In the genomic region with DNA sequence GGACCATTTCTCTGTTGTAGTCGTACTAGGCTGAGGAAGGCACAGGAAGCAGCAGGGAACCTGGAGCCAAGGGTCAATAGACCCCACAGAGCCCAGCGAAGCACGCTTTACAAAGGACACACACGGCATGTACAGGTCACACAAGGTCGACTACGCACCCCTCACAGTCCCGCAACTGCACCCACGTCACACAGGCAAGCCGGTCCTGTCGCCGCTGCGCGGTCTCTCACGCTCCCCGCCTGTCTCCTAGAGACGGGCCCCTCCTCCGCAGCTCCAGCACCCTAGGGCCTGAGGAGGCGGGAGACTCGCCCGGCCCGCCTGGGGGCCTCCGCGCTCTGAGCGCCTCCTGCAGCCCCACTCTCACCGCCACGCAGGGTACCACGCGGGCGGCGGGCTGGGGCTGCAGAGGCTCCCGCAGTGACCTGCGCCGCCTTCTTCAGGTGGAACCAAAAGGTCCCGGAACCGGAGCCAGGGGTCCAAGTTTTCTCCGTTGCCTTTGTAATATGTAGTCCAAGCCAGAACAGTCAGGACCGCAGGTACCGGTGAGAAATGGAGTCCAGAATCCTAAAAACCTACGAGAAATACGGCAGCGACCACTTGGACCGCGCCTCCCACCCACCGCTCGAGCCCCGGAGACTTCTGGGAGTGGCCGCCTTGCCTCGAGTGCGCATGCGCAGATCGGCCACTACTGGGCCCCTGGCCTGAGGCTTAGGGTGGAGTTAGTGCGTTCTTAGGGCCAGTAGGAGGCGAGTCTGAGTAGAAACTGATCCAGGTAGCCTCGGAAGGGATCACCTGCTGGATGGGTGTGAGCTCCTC, we compare ENCODE assay signal across 8 cellular contexts. TPM values are rescaled to one million over a fixed set of nuclear protein-coding genes. Genes with fewer than 3 reads are reported as not detected.
DNase-seq lines count a peak whose midpoint lies in the region; ATAC-seq and TF ChIP-seq lines count a peak whose summit lies in the region.

Gene ZNF607 (minus strand): TSS at position 651 of the 816 bp plus-strand sequence. CDS start 8,143 bp downstream, outside the sequence.

- TF ChIP-seq CTCF in OCI-LY1 (IDR thresholded peaks at IDR 0.05; ENCODE audit: low read length) = peak; percentile 78
- TF ChIP-seq CTCF in esophagus muscularis mucosa (IDR thresholded peaks at IDR 0.05) = peak; percentile 58 to 72 (median 70)

- peak within 1 kb of the TSS; percentile 48 to 94 for H3K4me3 ChIP-seq in CD4-positive, alpha-beta memory T cell (ENCODE audit: low read length in 2 of 2)
- H3K4me3 ChIP-seq in OCI-LY1 (ENCODE audit: low read depth, low read length, poor library complexity, severe bottlenecking) (peak within 1 kb of the TSS; percentile 71), esophagus muscularis mucosa (peak within 1 kb of the TSS; percentile 69 to 99 (median 82)), muscle layer of duodenum (ENCODE audit: low read depth in 1 of 2, low read length in 2 of 2) (peak within 1 kb of the TSS; percentile 79 to 99)

- no peaks in the 10 kb centered on the region for H3K27me3 Mint-ChIP-seq in CD4-positive, alpha-beta memory T cell
- H3K27me3 Mint-ChIP-seq in activated T-cell treated with anti-CD3 and anti-CD28 coated beads, Interleukin-2, amount 50 U/mL, for 24 hours = no peaks in the 10 kb centered on the region

- no peaks in the 10 kb centered on the region for H3F3A ChIP-seq in OCI-LY1 (ENCODE audit: insufficient read depth, low read length)

- intact Hi-C loops in CD4-positive, alpha-beta memory T cell (cut with micrococcal nuclease) = loop anchor here (1.0 kb wide), 1 partner anchor 64 kb away; the partner anchor contains the start of gene ZFP30
- intact Hi-C loops in esophagus muscularis mucosa (cut with DNase I) = no loop called here

- H3K4me1 Mint-ChIP-seq in CD4-positive, alpha-beta memory T cell = peaks cover 7 to 19% (median 12%) of the 10 kb centered on the region in 4 donors
- H3K4me1 Mint-ChIP-seq in activated T-cell treated with anti-CD3 and anti-CD28 coated beads, Interleukin-2, amount 50 U/mL, for 24 hours (ENCODE audit: low read depth) = peaks cover 21% of the 10 kb centered on the region

- 0% methylated on average over 28 of the region's 54 CpGs for WGBS in esophagus muscularis mucosa

- H3K9me3 Mint-ChIP-seq in CD4-positive, alpha-beta memory T cell = peaks cover 0 to 20% (median 5%) of the 10 kb centered on the region in 8 donors
- H3K9me3 Mint-ChIP-seq in activated T-cell treated with anti-CD3 and anti-CD28 coated beads, Interleukin-2, amount 50 U/mL, for 24 hours = peaks cover 20% of the 10 kb centered on the region

- peaks cover 8 to 20% of the 10 kb centered on the region in 2 donors for H3K36me3 Mint-ChIP-seq in CD4-positive, alpha-beta memory T cell
- H3K36me3 Mint-ChIP-seq in activated T-cell treated with anti-CD3 and anti-CD28 coated beads, Interleukin-2, amount 50 U/mL, for 24 hours (ENCODE audit: low read depth) = peaks cover 42% of the 10 kb centered on the region

- CTCF ChIA-PET in CD4-positive, alpha-beta memory T cell (lab: Charles Lee; ENCODE audit: partially characterized antibody) = interaction anchor here (0.6 to 0.9 kb wide), 2 partner anchors 27 to 60 kb away, joined by 3 read pairs; partner anchors contain the start of gene ZNF573

- peak within 1 kb of the TSS; percentile 31 to 97 (median 95) for H3K27ac Mint-ChIP-seq in CD4-positive, alpha-beta memory T cell
- peak within 1 kb of the TSS; percentile 91 for H3K27ac Mint-ChIP-seq in activated T-cell treated with anti-CD3 and anti-CD28 coated beads, Interleukin-2, amount 50 U/mL, for 24 hours

- H3K9me2 ChIP-seq in OCI-LY1 (ENCODE audit: low read depth, low read length) = no peaks in the 10 kb centered on the region

- peak; percentile 95 for ATAC-seq in GM19455 (IDR thresholded peaks at IDR 0.05; ENCODE audit: unreplicated experiment)

- H2AFZ ChIP-seq in OCI-LY1 (ENCODE audit: low read length) = peak within 1 kb of the TSS; percentile 97; the same call in 1 of the 2 replicates

- H3K27ac ChIP-seq in CD4-positive, alpha-beta memory T cell (ENCODE audit: low read depth, low read length) = peak within 1 kb of the TSS; percentile 59
- H3K27ac ChIP-seq in OCI-LY1 (ENCODE audit: low read depth, low read length, poor library complexity, severe bottlenecking) (peak within 1 kb of the TSS; percentile 42), esophagus muscularis mucosa (replicated peaks in 1 of 4) (peak within 1 kb of the TSS; percentile 74 to 91 (median 86)), muscle layer of duodenum (ENCODE audit: low read length) (peak within 1 kb of the TSS; percentile 35)

- H3K4me1 ChIP-seq in CD4-positive, alpha-beta memory T cell (ENCODE audit: insufficient read depth, low read length) = peaks cover 19% of the 10 kb centered on the region
- H3K4me1 ChIP-seq in OCI-LY1 (ENCODE audit: insufficient read depth, low read length, severe bottlenecking) (peaks cover 16% of the 10 kb centered on the region), esophagus muscularis mucosa (peaks cover 11 to 18% (median 12%) of the 10 kb centered on the region in 4 donors), muscle layer of duodenum (ENCODE audit: control insufficient read depth in 1 of 2, insufficient read depth in 2 of 2, low read length in 2 of 2) (peaks cover 11 to 12% of the 10 kb centered on the region in 2 donors)

- DNase-seq in CD4-positive, alpha-beta memory T cell = peak; percentile 73 to 79 (median 78)
- peak; percentile 96 for DNase-seq in HS-27A (ENCODE audit: low read depth)
- DNase-seq in activated T-cell treated with anti-CD3 and anti-CD28 coated beads, Interleukin-2, amount 50 U/mL, for 24 hours = peak; percentile 89
- peak; percentile 93 for DNase-seq in esophagus muscularis mucosa (ENCODE audit: extremely low spot score)
- DNase-seq in stimulated activated CD8-positive, alpha-beta memory T cell treated with anti-CD3 and anti-CD28 coated beads, Interleukin-7, amount 100 ng/mL, for 24 hours (ENCODE audit: low read depth) = peak; percentile 67

- POLR2A ChIA-PET in CD4-positive, alpha-beta memory T cell (lab: Charles Lee; ENCODE audit: partially characterized antibody) = interaction anchor here (1.1 to 1.9 kb wide), 5 partner anchors 27 to 252 kb away, joined by 3 to 10 read pairs (median 6); partner anchors contain the start of genes ZNF540, ZNF569, ZNF571 and ZNF573

- peaks cover 16% of the 10 kb centered on the region for H3K79me2 ChIP-seq in OCI-LY1 (ENCODE audit: insufficient read depth, low read length)

- TF ChIP-seq EP300 in esophagus muscularis mucosa (IDR thresholded peaks at IDR 0.05) = no peak

- H3K36me3 ChIP-seq in CD4-positive, alpha-beta memory T cell (ENCODE audit: insufficient read depth, low read length) = no peaks in the 10 kb centered on the region
- H3K36me3 ChIP-seq in OCI-LY1 (ENCODE audit: insufficient read depth, low read length) (peaks cover 32% of the 10 kb centered on the region), esophagus muscularis mucosa (peaks cover 0 to 9% (median 7%) of the 10 kb centered on the region in 4 donors), muscle layer of duodenum (ENCODE audit: control insufficient read depth in 1 of 2, insufficient read depth in 2 of 2, low read length in 2 of 2) (peaks cover 0 to 4% of the 10 kb centered on the region in 2 donors)

- H3K9ac ChIP-seq in OCI-LY1 (ENCODE audit: low read length) = peak within 1 kb of the TSS; percentile 84

- H3K4me2 ChIP-seq in OCI-LY1 (ENCODE audit: low read length) = peak within 1 kb of the TSS; percentile 90

- H3K4me3 Mint-ChIP-seq in CD4-positive, alpha-beta memory T cell = peak within 1 kb of the TSS; percentile 89 to 94 (median 92)
- peak within 1 kb of the TSS; percentile 92 for H3K4me3 Mint-ChIP-seq in activated T-cell treated with anti-CD3 and anti-CD28 coated beads, Interleukin-2, amount 50 U/mL, for 24 hours

- no peaks in the 10 kb centered on the region for H4K20me1 ChIP-seq in OCI-LY1 (ENCODE audit: insufficient read depth, low read length)

- H3K27me3 ChIP-seq in CD4-positive, alpha-beta memory T cell (ENCODE audit: insufficient read depth, low read length) = no peaks in the 10 kb centered on the region
- H3K27me3 ChIP-seq in OCI-LY1 (ENCODE audit: insufficient read depth, low read length) (no peaks in the 10 kb centered on the region), esophagus muscularis mucosa (no peaks in the 10 kb centered on the region), muscle layer of duodenum (ENCODE audit: low read depth, low read length) (no peaks in the 10 kb centered on the region)

- no peak for TF ChIP-seq POLR2A in esophagus muscularis mucosa (IDR thresholded peaks at IDR 0.05; ENCODE audit: low read depth)

- H3K9me3 ChIP-seq in CD4-positive, alpha-beta memory T cell (ENCODE audit: control insufficient read depth in 1 of 2, low read length in 2 of 2) = no peaks in the 10 kb centered on the region
- H3K9me3 ChIP-seq in OCI-LY1 (ENCODE audit: low read length) (peaks cover 8% of the 10 kb centered on the region; the same call in 1 of the 2 replicates), esophagus muscularis mucosa (no peaks in the 10 kb centered on the region), muscle layer of duodenum (ENCODE audit: control insufficient read depth in 1 of 2, low read length in 2 of 2) (no peaks in the 10 kb centered on the region)

RNA-seq across cellular contexts. Expression of gene ZNF607, which starts in this region (rescaled TPM):
- total RNA-seq in CD4-positive, alpha-beta memory T cell = 10 to 100 TPM; 11.8 to 13.0 TPM
- 1 to 10 TPM; 5.4 to 7.6 TPM for polyA plus RNA-seq in CD4-positive, alpha-beta memory T cell
- 1 to 10 TPM; 2.3 to 8.8 (median 6.7) TPM for total RNA-seq in esophagus muscularis mucosa

Comparison
In these comparisons a context has a peak if more than half of its experiments do, and no peak if none do; other contexts are left out.
1. Peak in every context shown above with its lines: DNase-seq, ATAC-seq, H3K4me3 ChIP-seq and H3K27ac ChIP-seq.
2. H3K27ac ChIP-seq: peak in every context shown above with its lines; median percentile 86 in esophagus muscularis mucosa; 59 in CD4-positive, alpha-beta memory T cell; 42 in OCI-LY1; 35 in muscle layer of duodenum.